10 cellular contexts compared by ENCODE assay signal in the genomic region with DNA sequence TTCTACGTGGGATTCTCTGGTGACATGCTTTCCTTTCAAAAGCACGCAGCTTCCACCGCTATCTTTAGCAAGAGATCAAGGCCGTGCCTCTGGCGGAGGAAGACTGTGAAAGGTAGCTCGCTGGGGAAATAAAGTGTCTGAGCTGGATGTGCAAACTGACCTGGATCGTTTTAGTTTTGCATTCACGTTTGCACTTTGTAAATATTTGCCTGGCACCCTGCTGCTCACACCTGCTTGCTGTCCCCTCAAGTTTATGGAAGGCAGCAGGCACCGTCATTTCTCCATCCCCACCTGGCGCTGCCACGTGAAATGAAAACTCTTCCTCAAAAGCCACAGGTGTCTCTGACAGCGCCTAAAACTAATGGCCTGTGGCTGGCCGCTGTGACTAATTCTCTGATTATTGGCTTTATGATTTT. TPM values are rescaled to one million over a fixed set of nuclear protein-coding genes. Genes with fewer than 3 reads are reported as not detected.
DNase-seq lines count a peak whose midpoint lies in the region; ATAC-seq, FAIRE-seq and TF ChIP-seq lines count a peak whose summit lies in the region.
"Had no signal": no experiment of that assay in that cellular context is flagged by ENCODE, and none has a peak within 500 bp of the region (broad histone marks: within the 10 kb centered on the region; RNA-seq: fewer than 3 reads in every experiment).

No MANE protein-coding gene starts in this region.

- DNase-seq in DMS79 treated with DMSO at 0.1 percent for 48 hours (lab: John Stamatoyannopoulos, UW) (peak; percentile 84), NCI-H2107 (lab: John Stamatoyannopoulos, UW) (peak; percentile 93), astrocyte (ENCODE audit: low read depth) (peak; percentile 5), ovary (no peak), MG63 (no peak), foreskin keratinocyte (no peak)
- DNase-seq: activated CD4-positive, alpha-beta memory T cell treated with anti-CD3 and anti-CD28 coated beads for 36 hours; uterus had no signal

- H3K36me3 ChIP-seq in astrocyte (ENCODE audit: insufficient read depth, low read length) (no peaks in the 10 kb centered on the region), muscle layer of duodenum (ENCODE audit: control insufficient read depth in 1 of 2, insufficient read depth in 2 of 2, low read length in 2 of 2) (no peaks in the 10 kb centered on the region), ovary (no peaks in the 10 kb centered on the region), MG63 (no peaks in the 10 kb centered on the region)
- H3K36me3 ChIP-seq: uterus had no signal

- H3K36me3 Mint-ChIP-seq in astrocyte (ENCODE audit: low read depth, unreplicated experiment): no peaks in the 10 kb centered on the region
- H3K36me3 Mint-ChIP-seq: activated CD4-positive, alpha-beta memory T cell treated with anti-CD3 and anti-CD28 coated beads for 36 hours had no signal

- no peak overlapping the region for H3K4me3 Mint-ChIP-seq in astrocyte (ENCODE audit: unreplicated experiment)
- H3K4me3 Mint-ChIP-seq: activated CD4-positive, alpha-beta memory T cell treated with anti-CD3 and anti-CD28 coated beads for 36 hours had no signal

- H3K9ac ChIP-seq in astrocyte (ENCODE audit: low read length): no peak overlapping the region

- no peak for TF ChIP-seq EP300 in ovary (IDR thresholded peaks at IDR 0.05)

- H3K9me3 Mint-ChIP-seq in astrocyte (ENCODE audit: unreplicated experiment): no peaks in the 10 kb centered on the region
- H3K9me3 Mint-ChIP-seq: activated CD4-positive, alpha-beta memory T cell treated with anti-CD3 and anti-CD28 coated beads for 36 hours had no signal

- no peak overlapping the region for H2AFZ ChIP-seq in astrocyte (ENCODE audit: low read depth, low read length)

- H3K4me2 ChIP-seq in astrocyte (ENCODE audit: low read length): peak overlapping the region; percentile 81

- 12 to 21% (median 18%) methylated on average over 13 of the region's 13 CpGs for WGBS in ovary, 3 donors

- intact Hi-C loops in ovary (cut with DNase I): no loop called here

- H3K27ac ChIP-seq in astrocyte (ENCODE audit: low read depth, low read length): no peak overlapping the region
- H3K27ac ChIP-seq in muscle layer of duodenum (ENCODE audit: low read length): peak overlapping the region; percentile 29
- no peak overlapping the region for H3K27ac ChIP-seq in ovary
- no peak overlapping the region for H3K27ac ChIP-seq in foreskin keratinocyte
- H3K27ac ChIP-seq: uterus had no signal

- peaks cover 43% of the 10 kb centered on the region for H3K27me3 ChIP-seq in astrocyte (ENCODE audit: insufficient read depth, low read length)
- H3K27me3 ChIP-seq in muscle layer of duodenum (ENCODE audit: low read depth, low read length): no peaks in the 10 kb centered on the region
- H3K27me3 ChIP-seq in ovary: no peaks in the 10 kb centered on the region
- no peaks in the 10 kb centered on the region for H3K27me3 ChIP-seq in MG63
- H3K27me3 ChIP-seq in foreskin keratinocyte: peaks cover 9% of the 10 kb centered on the region
- H3K27me3 ChIP-seq: uterus had no signal

- H3K9me3 ChIP-seq in astrocyte (ENCODE audit: insufficient read depth, low read depth, low read length): no peaks in the 10 kb centered on the region
- no peaks in the 10 kb centered on the region for H3K9me3 ChIP-seq in muscle layer of duodenum (ENCODE audit: control insufficient read depth in 1 of 2, low read length in 2 of 2)
- no peaks in the 10 kb centered on the region for H3K9me3 ChIP-seq in ovary
- H3K9me3 ChIP-seq in MG63: no peaks in the 10 kb centered on the region
- H3K9me3 ChIP-seq: uterus had no signal

- H3K4me1 ChIP-seq in astrocyte (ENCODE audit: insufficient read depth, low read length): no peaks in the 10 kb centered on the region
- H3K4me1 ChIP-seq in muscle layer of duodenum (ENCODE audit: control insufficient read depth in 1 of 2, insufficient read depth in 2 of 2, low read length in 2 of 2): peaks cover 4 to 5% of the 10 kb centered on the region in 2 donors
- peaks cover 1% of the 10 kb centered on the region for H3K4me1 ChIP-seq in ovary (ENCODE audit: insufficient read depth)
- H3K4me1 ChIP-seq in foreskin keratinocyte: no peaks in the 10 kb centered on the region
- H3K4me1 ChIP-seq: uterus had no signal

- no peak for TF ChIP-seq CTCF in astrocyte (IDR thresholded peaks at IDR 0.05; ENCODE audit: insufficient read depth, low read depth, low read length)
- TF ChIP-seq CTCF in ovary (IDR thresholded peaks at IDR 0.05): no peak
- TF ChIP-seq CTCF in foreskin keratinocyte (conservative IDR thresholded peaks at IDR 0.05): no peak

- peaks cover 39% of the 10 kb centered on the region for H3K27me3 Mint-ChIP-seq in astrocyte (ENCODE audit: low read depth, unreplicated experiment)

- H3K27ac Mint-ChIP-seq in astrocyte (ENCODE audit: unreplicated experiment): no peak overlapping the region
- H3K27ac Mint-ChIP-seq: activated CD4-positive, alpha-beta memory T cell treated with anti-CD3 and anti-CD28 coated beads for 36 hours had no signal

- H3K79me2 ChIP-seq in astrocyte (ENCODE audit: insufficient read depth, low read length): no peaks in the 10 kb centered on the region

- H3K4me1 Mint-ChIP-seq in astrocyte (ENCODE audit: low read depth, unreplicated experiment): no peaks in the 10 kb centered on the region

- ATAC-seq in GM19328 (IDR thresholded peaks at IDR 0.05; ENCODE audit: unreplicated experiment): no peak
- ATAC-seq in foreskin keratinocyte: no peak

- TF ChIP-seq POLR2A in ovary (IDR thresholded peaks at IDR 0.05): no peak

- H3K4me3 ChIP-seq in astrocyte (ENCODE audit: insufficient read depth, low read depth, low read length) (peak overlapping the region; percentile 40), muscle layer of duodenum (ENCODE audit: low read depth in 1 of 2, low read length in 2 of 2) (peak overlapping the region; percentile 45 to 55), ovary (no peak overlapping the region), MG63 (no peak overlapping the region)
- H3K4me3 ChIP-seq: uterus had no signal

- no peak for FAIRE-seq in astrocyte (lab: Jason Lieb, UNC)

- no peaks in the 10 kb centered on the region for H4K20me1 ChIP-seq in astrocyte (ENCODE audit: insufficient read depth, low read length)

RNA-seq across cellular contexts. Expression of a gene that starts 44.0 kb away (rescaled TPM):
- total RNA-seq in astrocyte: 140 and 148 TPM in 2 replicates
- total RNA-seq in ovary: 100 to 1,000 TPM; 106 to 169 (median 143) TPM
- 100 to 1,000 TPM; 113 to 175 TPM for polyA plus RNA-seq in ovary
- 26.0 and 53.3 TPM in 2 replicates for total RNA-seq in MG63 (2014; rRNA removed; shearing (Covaris generic); ENCODE audit: low replicate concordance)
- total RNA-seq in foreskin keratinocyte: 155 and 178 TPM in 2 replicates
- polyA plus RNA-seq in foreskin keratinocyte: 101 and 125 TPM in 2 replicates

Comparison
In these comparisons a context has a peak if more than half of its experiments do, and no peak if none do; other contexts are left out.
1. DNase-seq: peak in DMS79 treated with DMSO at 0.1 percent for 48 hours (single experiment), NCI-H2107 (single experiment) and astrocyte (single experiment); none in ovary (0 of 5), MG63 (single experiment) and foreskin keratinocyte (0 of 2).
2. H3K4me3 ChIP-seq: peak in astrocyte (single experiment) and muscle layer of duodenum (2 of 2); none in ovary (single experiment) and MG63 (single experiment).